In the genomic region with DNA sequence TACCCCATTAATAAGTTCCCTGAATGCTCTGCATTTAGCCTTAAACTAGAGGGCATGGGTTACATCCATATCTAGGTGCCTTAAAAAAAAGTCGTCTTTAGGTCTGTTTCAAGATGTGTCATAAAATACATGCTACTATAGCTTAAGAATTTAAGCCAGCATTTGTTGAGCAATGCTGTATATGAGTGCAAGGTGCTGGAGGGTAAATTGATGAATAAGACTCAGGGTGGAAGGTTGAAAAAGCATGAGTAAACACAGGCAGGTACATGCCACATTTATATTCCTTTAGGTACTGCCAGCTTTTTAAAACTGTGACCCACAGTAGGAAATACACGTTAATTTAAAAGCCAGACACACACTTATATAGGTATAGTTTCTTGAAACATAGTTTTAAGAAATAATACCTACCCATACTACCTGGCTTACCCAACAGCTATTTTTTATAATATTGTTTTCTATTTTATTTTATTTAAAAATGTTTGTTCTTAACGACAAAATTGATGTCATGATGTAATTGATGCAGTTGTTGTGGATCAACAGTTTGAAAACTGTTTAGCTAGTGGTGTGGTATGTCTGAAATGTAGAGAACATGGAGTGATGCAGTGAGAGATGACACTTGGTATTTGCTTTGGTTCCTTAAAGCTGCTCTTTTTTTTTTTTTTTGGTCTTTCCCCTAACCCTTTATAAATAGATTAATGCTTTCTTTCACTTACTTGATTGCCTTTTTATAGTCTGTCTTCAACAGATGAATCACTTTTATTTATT, we compare ENCODE assay signal across 17 cellular contexts. TPM values are rescaled to one million over a fixed set of nuclear protein-coding genes. Genes with fewer than 3 reads are reported as not detected.
DNase-seq lines count a peak whose midpoint lies in the region; ATAC-seq, FAIRE-seq and TF ChIP-seq lines count a peak whose summit lies in the region.
"Had no signal": no experiment of that assay in that cellular context is flagged by ENCODE, and none has a peak within 500 bp of the region (broad histone marks: within the 10 kb centered on the region; RNA-seq: fewer than 3 reads in every experiment).

No MANE protein-coding gene starts in this region.

- H3K18ac ChIP-seq in H1 (ENCODE audit: extremely low read depth, low read length) = no peak overlapping the region

- no peak for TF ChIP-seq EP300 in H1 (IDR thresholded peaks at IDR 0.05; ENCODE audit: borderline replicate concordance in 1 of 2, low read depth in 2 of 2, low read length in 2 of 2)

- H3K36me3 ChIP-seq in H1 (ENCODE audit: control insufficient read depth in 2 of 4, insufficient read depth in 4 of 4, low read length in 3 of 4) (peaks cover 9 to 51% (median 22%) of the 10 kb centered on the region in 4 experiments), neural progenitor cell (peaks cover 20% of the 10 kb centered on the region)

- H3K4me3 Mint-ChIP-seq in neural progenitor cell = peak overlapping the region; percentile 30
- H3K4me3 Mint-ChIP-seq: activated CD8-positive, alpha-beta memory T cell treated with anti-CD3 and anti-CD28 coated beads, Interleukin-2, amount 10 ng/mL, durations not matched to agents 7 days and 5 days had no signal

- no peak overlapping the region for H3K14ac ChIP-seq in H1 (ENCODE audit: insufficient read length)

- H2AFZ ChIP-seq in H1 (ENCODE audit: low read length) (no peak overlapping the region), neural progenitor cell (replicated peaks) (no peak overlapping the region)

- no peak overlapping the region for H4K8ac ChIP-seq in H1 (ENCODE audit: extremely low read depth, insufficient read depth, low read length)

- H3K9ac ChIP-seq in H1 (replicated peaks in 1 of 4; ENCODE audit: extremely low read depth in 1 of 4, low read depth in 3 of 4, low read length in 3 of 4) (peak overlapping the region in 1 of 4 experiments; percentile 2; a peak in 1 of 7 replicates), neural progenitor cell (no peak overlapping the region)

- CTCF ChIA-PET in H1 (lab: Charles Lee; ENCODE audit: partially characterized antibody) = interaction anchor here (0.7 to 1.2 kb wide), 3 partner anchors 13 to 579 kb away, joined by 3 to 4 read pairs (median 4); no protein-coding TSS in a partner anchor

- no peak overlapping the region for H3K56ac ChIP-seq in H1 (replicated peaks; ENCODE audit: insufficient read length, low read depth, low read length)

- 79% methylated on average over 3 of the region's 3 CpGs; no CpG with 5 or more reads in 1 of the 2 experiments for WGBS in H1 (ENCODE audit: extremely low coverage in 1 of 2, insufficient coverage in 1 of 2, insufficient read length in 1 of 2, insufficient replicate concordance in 2 of 2, low coverage in 1 of 2, low lambda C conversion rate in 2 of 2, missing lambda C conversion rate in 1 of 2), 2 experiments

- no peaks in the 10 kb centered on the region for H3K79me1 ChIP-seq in H1 (ENCODE audit: low read depth, low read length)

- TF ChIP-seq POLR2A in NB4 (IDR thresholded peaks at IDR 0.05; ENCODE audit: extremely low read depth, insufficient read length) (no peak), H1 (IDR thresholded peaks at IDR 0.05; ENCODE audit: control extremely low read depth in 1 of 2, low read depth in 2 of 2, low read length in 2 of 2) (no peak)

- peaks cover 30% of the 10 kb centered on the region for H3K4me1 Mint-ChIP-seq in neural progenitor cell

- no peak overlapping the region for H4K5ac ChIP-seq in H1 (ENCODE audit: insufficient read length, low read depth, low read length)

- no peak for TF ChIP-seq RAD21 in H1 (IDR thresholded peaks at IDR 0.05 in 1 of 2, conservative IDR thresholded peaks at IDR 0.05 in 1 of 2; ENCODE audit: low read depth in 2 of 2, low read length in 2 of 2)

- no peak overlapping the region for H4K91ac ChIP-seq in H1 (replicated peaks; ENCODE audit: insufficient read length, low read length)

- H3K27ac ChIP-seq in H1 (ENCODE audit: low read depth, low read length) = no peak overlapping the region
- H3K27ac ChIP-seq in neural progenitor cell = no peak overlapping the region
- H3K27ac ChIP-seq: SJSA1, spleen had no signal

- H3K23me2 ChIP-seq in H1 (ENCODE audit: low read depth, low read length) = peaks cover 4% of the 10 kb centered on the region

- H3K4me1 ChIP-seq in H1 (replicated peaks in 1 of 4; ENCODE audit: control insufficient read depth in 3 of 4, insufficient read depth in 4 of 4, low read length in 3 of 4) (peaks cover 2 to 3% (median 2%) of the 10 kb centered on the region in 4 experiments; a peak in 4 of 7 replicates), neural progenitor cell (peaks cover 30% of the 10 kb centered on the region)

- FAIRE-seq in H1 (lab: Jason Lieb, UNC) = no peak
- FAIRE-seq: frontal cortex had no signal

- no peak overlapping the region for H3K4ac ChIP-seq in H1 (replicated peaks; ENCODE audit: insufficient read length, low read depth, low read length)

- no peak for ATAC-seq in HG03442 (IDR thresholded peaks at IDR 0.05; ENCODE audit: unreplicated experiment)
- ATAC-seq: activated CD8-positive, alpha-beta memory T cell treated with anti-CD3 and anti-CD28 coated beads, Interleukin-2, amount 10 ng/mL, durations not matched to agents 7 days and 5 days had no signal

- H3K27me3 ChIP-seq in H1 (replicated peaks in 1 of 4; ENCODE audit: control insufficient read depth in 3 of 4, extremely low read depth in 1 of 4, insufficient read depth in 3 of 4, low read length in 3 of 4) (no peaks in the 10 kb centered on the region), neural progenitor cell (no peaks in the 10 kb centered on the region)
- H3K27me3 ChIP-seq: SJSA1, spleen had no signal

- H3K27ac Mint-ChIP-seq in neural progenitor cell = no peak overlapping the region
- H3K27ac Mint-ChIP-seq: activated CD8-positive, alpha-beta memory T cell treated with anti-CD3 and anti-CD28 coated beads, Interleukin-2, amount 10 ng/mL, durations not matched to agents 7 days and 5 days; CD4-positive, CD25-positive, alpha-beta regulatory T cell had no signal

- H2AK5ac ChIP-seq in H1 (ENCODE audit: low read depth, low read length) = no peak overlapping the region

- H2BK5ac ChIP-seq in H1 (ENCODE audit: low read depth, low read length) = no peak overlapping the region

- TF ChIP-seq CTCF in NB4 (IDR thresholded peaks at IDR 0.05; ENCODE audit: low read depth, low read length) (no peak), H1 (IDR thresholded peaks at IDR 0.05; ENCODE audit: control extremely low read depth in 1 of 3, insufficient read depth in 1 of 3, low read depth in 1 of 3, low read length in 3 of 3) (no peak), neural progenitor cell (IDR thresholded peaks at IDR 0.05) (no peak)

- H3K23ac ChIP-seq in H1 (ENCODE audit: insufficient read length) = no peak overlapping the region

- no peaks in the 10 kb centered on the region for H3K9me3 Mint-ChIP-seq in neural progenitor cell
- H3K9me3 Mint-ChIP-seq: CD4-positive, CD25-positive, alpha-beta regulatory T cell; naive B cell had no signal

- H3K79me2 ChIP-seq in H1 (ENCODE audit: control insufficient read depth in 1 of 2, insufficient read depth in 2 of 2, low read length in 2 of 2) = peaks cover 46 to 84% of the 10 kb centered on the region in 2 experiments
- peaks cover 88% of the 10 kb centered on the region for H3K79me2 ChIP-seq in neural progenitor cell (ENCODE audit: low read depth)

- no peak overlapping the region for H2BK15ac ChIP-seq in H1 (ENCODE audit: low read length)

- H3K4me2 ChIP-seq in H1 (ENCODE audit: insufficient read depth in 1 of 2, low read depth in 2 of 2, low read length in 2 of 2) (peak overlapping the region; percentile 21 to 48; a peak in 2 of 4 replicates), neural progenitor cell (peak overlapping the region; percentile 87)

- peaks cover 20% of the 10 kb centered on the region for H3F3A ChIP-seq in neural progenitor cell (ENCODE audit: low read depth)

- POLR2A ChIA-PET in H1 (lab: Charles Lee; ENCODE audit: partially characterized antibody) = interaction anchor here (0.9 to 1.3 kb wide), 2 partner anchors 9 to 285 kb away, joined by 3 to 6 read pairs; no protein-coding TSS in a partner anchor

- peaks cover 2% of the 10 kb centered on the region for H3K27me3 Mint-ChIP-seq in neural progenitor cell (ENCODE audit: insufficient read depth, low read depth)
- H3K27me3 Mint-ChIP-seq: activated CD8-positive, alpha-beta memory T cell treated with anti-CD3 and anti-CD28 coated beads, Interleukin-2, amount 10 ng/mL, durations not matched to agents 7 days and 5 days; CD4-positive, CD25-positive, alpha-beta regulatory T cell; naive B cell had no signal

- H4K20me1 ChIP-seq in H1 (replicated peaks in 1 of 2; ENCODE audit: control insufficient read depth in 1 of 2, insufficient read depth in 2 of 2, low read length in 2 of 2) (peaks cover 19 to 22% of the 10 kb centered on the region in 2 experiments), neural progenitor cell (ENCODE audit: low read depth) (peaks cover 83% of the 10 kb centered on the region)

- H2BK20ac ChIP-seq in H1 (ENCODE audit: low read length) = no peak overlapping the region

- peaks cover 35% of the 10 kb centered on the region for H3K36me3 Mint-ChIP-seq in neural progenitor cell

- no peak overlapping the region for H2BK12ac ChIP-seq in H1 (ENCODE audit: low read depth, low read length)

- DNase-seq in ELR (ENCODE audit: low read depth) (peak; percentile 67), NB4 (ENCODE audit: low read depth) (no peak), H1 (ENCODE audit: low read depth in 1 of 2, low spot score in 2 of 2) (no peak), neural progenitor cell (ENCODE audit: low spot score) (no peak), hypothalamus (lab: John Stamatoyannopoulos, UW) (no peak)
- no peak for DNase-seq in stimulated activated naive CD4-positive, alpha-beta T cell treated with Interleukin-2 at 50 U/mL for 16 hours (lab: John Stamatoyannopoulos, UW)
- DNase-seq: activated CD8-positive, alpha-beta memory T cell treated with anti-CD3 and anti-CD28 coated beads, Interleukin-2, amount 10 ng/mL, durations not matched to agents 7 days and 5 days; amniotic stem cell; CD4-positive, CD25-positive, alpha-beta regulatory T cell; KBM-7; naive B cell; NCI-H1694 treated with DMSO at 0.1 percent for 48 hours; NCI-H69; spleen had no signal

- no peaks in the 10 kb centered on the region for H3K9me3 ChIP-seq in H1 (ENCODE audit: insufficient read depth in 2 of 2, low read depth in 1 of 2, low read length in 1 of 2)
- H3K9me3 ChIP-seq in neural progenitor cell (ENCODE audit: low read depth) = no peaks in the 10 kb centered on the region
- H3K9me3 ChIP-seq: SJSA1, spleen had no signal

- H3K4me3 ChIP-seq in NB4 (ENCODE audit: low read depth, low read length) (peak overlapping the region; percentile 30), H1 (ENCODE audit: extremely low read depth in 1 of 4, insufficient read depth in 2 of 4, low read depth in 3 of 4, low read length in 4 of 4) (peak overlapping the region in 1 of 4 experiments; percentile 46; a peak in 1 of 8 replicates), neural progenitor cell (peak overlapping the region; percentile 84)
- H3K4me3 ChIP-seq: SJSA1, spleen had no signal

- no peak overlapping the region for H2BK120ac ChIP-seq in H1 (replicated peaks; ENCODE audit: low read depth, low read length)

RNA-seq across cellular contexts. Expression of a gene that starts 3.9 kb away (rescaled TPM):
- 199 and 217 TPM in 2 replicates for total RNA-seq in H1 (2021; fragmentation: NEBNext Ultra II Directional; extraction: Animal tissue kit (Norgen Biotek cat#: 25700))
- 33.7 and 45.8 TPM in 2 replicates for polyA plus RNA-seq in H1 (2011; rRNA removed)
- polyA plus RNA-seq in H1 (2011; cell fraction: cytosol; rRNA removed) = 60.0 TPM
- 50.7 TPM for polyA plus RNA-seq in H1 (2011; cell fraction: nucleus; rRNA removed)
- 108 to 214 TPM (median 150 TPM) in 4 replicates for polyA plus RNA-seq in H1 (2012, experiment 1 of 2)
- polyA plus RNA-seq in H1 (2012, experiment 2 of 2) = 7.0 TPM
- polyA plus RNA-seq in H1 (2013, experiment 1 of 2) = 252 TPM
- polyA plus RNA-seq in H1 (2013, experiment 2 of 2) = 276 TPM
- polyA minus RNA-seq in H1 (2011; rRNA and poly(A)+ RNA removed) = 194 and 226 TPM in 2 replicates
- polyA minus RNA-seq in H1 (2011; cell fraction: cytosol; rRNA and poly(A)+ RNA removed) = 95.8 TPM
- 148 TPM for polyA minus RNA-seq in H1 (2011; cell fraction: nucleus; rRNA and poly(A)+ RNA removed)
- total RNA-seq in neural progenitor cell (ENCODE audit: low replicate concordance) = 227 and 248 TPM in 2 replicates
